8 cellular contexts compared by ENCODE assay signal in the genomic region with DNA sequence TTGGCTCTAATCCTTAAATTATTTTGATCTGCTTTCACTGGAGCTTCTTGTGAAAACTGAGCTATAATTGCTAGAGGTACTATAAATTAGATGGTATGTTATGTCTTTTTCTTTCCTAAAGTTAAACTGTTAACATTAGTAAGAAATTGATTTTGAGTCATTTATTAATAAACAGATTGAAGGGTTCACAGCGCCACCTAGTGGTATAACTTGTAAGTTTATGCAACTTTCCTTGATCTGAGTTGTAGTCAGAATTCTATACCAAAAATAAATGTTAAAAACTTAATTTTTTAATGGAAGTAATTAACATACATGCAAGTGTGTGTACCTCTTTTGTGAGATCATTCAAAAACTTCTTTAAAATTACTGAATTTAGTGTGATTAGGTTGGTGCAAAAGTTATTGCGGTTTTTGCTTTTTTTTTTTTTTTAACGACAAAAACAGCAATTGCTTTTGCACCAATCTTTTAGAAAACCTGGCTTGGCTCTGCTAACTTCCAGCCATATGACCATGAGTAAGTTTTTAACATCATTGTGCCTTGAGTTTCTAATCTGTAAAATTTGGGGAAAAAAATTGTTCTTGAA.
DNase-seq lines count a peak whose midpoint lies in the region; FAIRE-seq and TF ChIP-seq lines count a peak whose summit lies in the region.

No MANE protein-coding gene starts in this region.

- intact Hi-C loops in ovary (cut with DNase I) = no loop called here

- no peak for TF ChIP-seq POLR2A in ovary (IDR thresholded peaks at IDR 0.05)

- H3K27me3 ChIP-seq in ovary = no peaks in the 10 kb centered on the region

- FAIRE-seq in frontal cortex (lab: Jason Lieb, UNC) = peak; percentile 98

- no peak overlapping the region for H3K27ac ChIP-seq in ovary

- no peak for TF ChIP-seq EP300 in ovary (IDR thresholded peaks at IDR 0.05)

- DNase-seq in activated CD4-positive, alpha-beta T cell treated with anti-CD3 and anti-CD28 coated beads for 4 hours = peak; percentile 5 to 20
- no peak for DNase-seq in activated CD4-positive, alpha-beta T cell treated with anti-CD3 and anti-CD28 coated beads for 1 hour
- DNase-seq in KBM-7 (peak; percentile 35), T-helper 9 cell (peak; percentile 3), frontal cortex (ENCODE audit: low spot score in 2 of 2) (peak in 1 of 2 donors; percentile 17), ovary (no peak), C1 segment of cervical spinal cord (lab: John Stamatoyannopoulos, UW) (no peak)
- DNase-seq in stimulated activated CD8-positive, alpha-beta memory T cell treated with anti-CD3 and anti-CD28 coated beads, Interleukin-4, amount 100 ng/mL, for 48 hours = peak; percentile 32

- no peaks in the 10 kb centered on the region for H3K9me3 ChIP-seq in ovary

- H3K4me1 ChIP-seq in ovary (ENCODE audit: insufficient read depth) = no peaks in the 10 kb centered on the region

- 49 to 55% (median 54%) methylated on average over 3 of the region's 3 CpGs for WGBS in ovary, 3 donors

- no peaks in the 10 kb centered on the region for H3K36me3 ChIP-seq in ovary

- H3K4me3 ChIP-seq in ovary = no peak overlapping the region

- in situ Hi-C loops in KBM-7 (cut with MboI; ENCODE audit: low pct_unique_long_range_greater_than_20kb, low sequenced_read_pairs) = no loop called here

- no peak for TF ChIP-seq CTCF in ovary (IDR thresholded peaks at IDR 0.05)

Comparison
In these comparisons a context has a peak if more than half of its experiments do, and no peak if none do; other contexts are left out.
1. DNase-seq: peak in activated CD4-positive, alpha-beta T cell treated with anti-CD3 and anti-CD28 coated beads for 4 hours (2 of 2), KBM-7 (single experiment), T-helper 9 cell (single experiment) and stimulated activated CD8-positive, alpha-beta memory T cell treated with anti-CD3 and anti-CD28 coated beads, Interleukin-4, amount 100 ng/mL, for 48 hours (single experiment); none in activated CD4-positive, alpha-beta T cell treated with anti-CD3 and anti-CD28 coated beads for 1 hour (single experiment), ovary (0 of 5) and C1 segment of cervical spinal cord (0 of 14).